ENCODE assay signal across 1 cellular context in the genomic region with DNA sequence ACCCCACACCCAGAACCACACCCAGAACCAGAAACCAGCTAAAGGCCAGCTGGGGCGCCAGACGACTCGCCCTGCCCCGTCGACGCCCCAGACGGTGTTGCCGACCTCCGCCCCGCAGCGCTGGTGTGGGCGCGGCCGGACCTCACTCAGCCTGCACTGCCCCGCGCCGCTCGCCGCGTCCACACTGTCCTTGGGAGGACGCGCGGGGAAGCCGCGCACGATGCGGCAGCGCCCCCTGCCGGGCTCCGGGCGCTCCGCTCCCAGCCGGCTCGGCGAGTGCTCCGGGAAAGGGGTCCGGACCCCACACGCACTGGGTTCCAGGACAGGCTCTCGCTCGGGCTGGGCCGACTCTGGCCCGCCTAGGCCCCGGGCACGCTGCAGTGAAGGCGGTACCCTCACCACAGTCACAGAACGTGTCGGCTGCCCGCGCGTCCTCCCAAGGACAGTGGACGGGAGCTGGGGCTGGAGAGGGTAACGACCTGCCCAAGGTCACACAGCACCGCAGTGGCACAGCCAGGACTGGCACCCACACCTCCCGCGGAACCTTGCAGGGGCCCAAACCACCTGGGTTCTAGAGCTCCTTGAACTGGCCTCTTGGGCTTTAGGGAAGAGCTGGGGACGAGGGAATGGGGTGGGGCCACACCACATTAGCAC.
TF ChIP-seq lines count a peak whose summit lies in the region.

No MANE protein-coding gene starts in this region.

TF ChIP-seq in HEK293, 187 proteins besides CTCF, POLR2A, EP300 and RAD21 (continued from another document):
- TF ChIP-seq, protein P1, sequence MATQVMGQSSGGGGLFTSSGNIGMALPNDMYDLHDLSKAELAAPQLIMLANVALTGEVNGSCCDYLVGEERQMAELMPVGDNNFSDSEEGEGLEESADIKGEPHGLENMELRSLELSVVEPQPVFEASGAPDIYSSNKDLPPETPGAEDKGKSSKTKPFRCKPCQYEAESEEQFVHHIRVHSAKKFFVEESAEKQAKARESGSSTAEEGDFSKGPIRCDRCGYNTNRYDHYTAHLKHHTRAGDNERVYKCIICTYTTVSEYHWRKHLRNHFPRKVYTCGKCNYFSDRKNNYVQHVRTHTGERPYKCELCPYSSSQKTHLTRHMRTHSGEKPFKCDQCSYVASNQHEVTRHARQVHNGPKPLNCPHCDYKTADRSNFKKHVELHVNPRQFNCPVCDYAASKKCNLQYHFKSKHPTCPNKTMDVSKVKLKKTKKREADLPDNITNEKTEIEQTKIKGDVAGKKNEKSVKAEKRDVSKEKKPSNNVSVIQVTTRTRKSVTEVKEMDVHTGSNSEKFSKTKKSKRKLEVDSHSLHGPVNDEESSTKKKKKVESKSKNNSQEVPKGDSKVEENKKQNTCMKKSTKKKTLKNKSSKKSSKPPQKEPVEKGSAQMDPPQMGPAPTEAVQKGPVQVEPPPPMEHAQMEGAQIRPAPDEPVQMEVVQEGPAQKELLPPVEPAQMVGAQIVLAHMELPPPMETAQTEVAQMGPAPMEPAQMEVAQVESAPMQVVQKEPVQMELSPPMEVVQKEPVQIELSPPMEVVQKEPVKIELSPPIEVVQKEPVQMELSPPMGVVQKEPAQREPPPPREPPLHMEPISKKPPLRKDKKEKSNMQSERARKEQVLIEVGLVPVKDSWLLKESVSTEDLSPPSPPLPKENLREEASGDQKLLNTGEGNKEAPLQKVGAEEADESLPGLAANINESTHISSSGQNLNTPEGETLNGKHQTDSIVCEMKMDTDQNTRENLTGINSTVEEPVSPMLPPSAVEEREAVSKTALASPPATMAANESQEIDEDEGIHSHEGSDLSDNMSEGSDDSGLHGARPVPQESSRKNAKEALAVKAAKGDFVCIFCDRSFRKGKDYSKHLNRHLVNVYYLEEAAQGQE (tag by site-specific recombination; IDR thresholded peaks at IDR 0.05) = no peak
- TF ChIP-seq, protein P2, sequence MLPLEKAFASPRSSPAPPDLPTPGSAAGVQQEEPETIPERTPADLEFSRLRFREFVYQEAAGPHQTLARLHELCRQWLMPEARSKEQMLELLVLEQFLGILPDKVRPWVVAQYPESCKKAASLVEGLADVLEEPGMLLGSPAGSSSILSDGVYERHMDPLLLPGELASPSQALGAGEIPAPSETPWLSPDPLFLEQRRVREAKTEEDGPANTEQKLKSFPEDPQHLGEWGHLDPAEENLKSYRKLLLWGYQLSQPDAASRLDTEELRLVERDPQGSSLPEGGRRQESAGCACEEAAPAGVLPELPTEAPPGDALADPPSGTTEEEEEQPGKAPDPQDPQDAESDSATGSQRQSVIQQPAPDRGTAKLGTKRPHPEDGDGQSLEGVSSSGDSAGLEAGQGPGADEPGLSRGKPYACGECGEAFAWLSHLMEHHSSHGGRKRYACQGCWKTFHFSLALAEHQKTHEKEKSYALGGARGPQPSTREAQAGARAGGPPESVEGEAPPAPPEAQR (tag by site-specific recombination; IDR thresholded peaks at IDR 0.05) = no peak
- no peak for TF ChIP-seq ZNF555 (tag by site-specific recombination; conservative IDR thresholded peaks at IDR 0.05)
- TF ChIP-seq, protein P3, sequence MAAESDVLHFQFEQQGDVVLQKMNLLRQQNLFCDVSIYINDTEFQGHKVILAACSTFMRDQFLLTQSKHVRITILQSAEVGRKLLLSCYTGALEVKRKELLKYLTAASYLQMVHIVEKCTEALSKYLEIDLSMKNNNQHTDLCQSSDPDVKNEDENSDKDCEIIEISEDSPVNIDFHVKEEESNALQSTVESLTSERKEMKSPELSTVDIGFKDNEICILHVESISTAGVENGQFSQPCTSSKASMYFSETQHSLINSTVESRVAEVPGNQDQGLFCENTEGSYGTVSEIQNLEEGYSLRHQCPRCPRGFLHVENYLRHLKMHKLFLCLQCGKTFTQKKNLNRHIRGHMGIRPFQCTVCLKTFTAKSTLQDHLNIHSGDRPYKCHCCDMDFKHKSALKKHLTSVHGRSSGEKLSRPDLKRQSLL (tag by site-specific recombination; IDR thresholded peaks at IDR 0.05) = no peak
- TF ChIP-seq ZNF658 (tag by site-specific recombination; IDR thresholded peaks at IDR 0.05) = no peak
- TF ChIP-seq ZNF830 (tag by site-specific recombination; IDR thresholded peaks at IDR 0.05; ENCODE audit: low read depth) = no peak
- no peak; the same call in 1 of the 2 replicates for TF ChIP-seq ZNF501 (tag by site-specific recombination; IDR thresholded peaks at IDR 0.05)
- TF ChIP-seq ZNF266 (tag by site-specific recombination; IDR thresholded peaks at IDR 0.05; ENCODE audit: low read depth) = no peak
- peak; percentile 37; the same call in 1 of the 2 replicates for TF ChIP-seq ZNF654 (tag by site-specific recombination; IDR thresholded peaks at IDR 0.05; ENCODE audit: low read depth)
- TF ChIP-seq, protein P4, sequence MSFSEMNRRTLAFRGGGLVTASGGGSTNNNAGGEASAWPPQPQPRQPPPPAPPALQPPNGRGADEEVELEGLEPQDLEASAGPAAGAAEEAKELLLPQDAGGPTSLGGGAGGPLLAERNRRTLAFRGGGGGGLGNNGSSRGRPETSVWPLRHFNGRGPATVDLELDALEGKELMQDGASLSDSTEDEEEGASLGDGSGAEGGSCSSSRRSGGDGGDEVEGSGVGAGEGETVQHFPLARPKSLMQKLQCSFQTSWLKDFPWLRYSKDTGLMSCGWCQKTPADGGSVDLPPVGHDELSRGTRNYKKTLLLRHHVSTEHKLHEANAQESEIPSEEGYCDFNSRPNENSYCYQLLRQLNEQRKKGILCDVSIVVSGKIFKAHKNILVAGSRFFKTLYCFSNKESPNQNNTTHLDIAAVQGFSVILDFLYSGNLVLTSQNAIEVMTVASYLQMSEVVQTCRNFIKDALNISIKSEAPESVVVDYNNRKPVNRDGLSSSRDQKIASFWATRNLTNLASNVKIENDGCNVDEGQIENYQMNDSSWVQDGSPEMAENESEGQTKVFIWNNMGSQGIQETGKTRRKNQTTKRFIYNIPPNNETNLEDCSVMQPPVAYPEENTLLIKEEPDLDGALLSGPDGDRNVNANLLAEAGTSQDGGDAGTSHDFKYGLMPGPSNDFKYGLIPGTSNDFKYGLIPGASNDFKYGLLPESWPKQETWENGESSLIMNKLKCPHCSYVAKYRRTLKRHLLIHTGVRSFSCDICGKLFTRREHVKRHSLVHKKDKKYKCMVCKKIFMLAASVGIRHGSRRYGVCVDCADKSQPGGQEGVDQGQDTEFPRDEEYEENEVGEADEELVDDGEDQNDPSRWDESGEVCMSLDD (tag by site-specific recombination; IDR thresholded peaks at IDR 0.05) = peak; percentile 84
